ENCODE assay signal across 12 cellular contexts in the genomic region with DNA sequence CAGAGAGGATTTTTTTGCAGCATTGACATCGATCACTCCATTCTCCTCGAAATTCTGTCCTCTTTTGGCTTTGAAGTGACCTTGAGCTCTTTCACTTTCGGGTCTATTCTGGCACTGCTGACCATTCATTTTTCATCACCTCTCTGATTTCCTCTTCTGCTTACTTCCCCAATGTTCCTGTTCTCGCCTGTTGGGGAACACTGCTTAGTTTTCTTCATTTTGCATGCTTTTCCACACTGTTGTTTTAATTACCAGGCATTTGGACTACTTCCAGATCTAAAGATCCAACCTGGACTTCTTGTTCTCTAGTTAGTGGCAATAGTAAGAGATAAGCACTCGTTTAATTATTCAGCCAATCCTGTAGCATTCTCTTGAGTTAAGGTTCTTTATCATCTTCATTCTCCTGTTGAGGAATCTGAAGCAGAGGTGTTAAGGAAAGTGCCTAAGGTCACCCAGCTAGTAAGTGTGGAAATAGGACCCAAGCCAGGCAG. TPM values are rescaled to one million over a fixed set of nuclear protein-coding genes. Genes with fewer than 3 reads are reported as not detected.
DNase-seq lines count a peak whose midpoint lies in the region; ATAC-seq and TF ChIP-seq lines count a peak whose summit lies in the region.
"Had no signal": no experiment of that assay in that cellular context is flagged by ENCODE, and none has a peak within 500 bp of the region (broad histone marks: within the 10 kb centered on the region; RNA-seq: fewer than 3 reads in every experiment).

No MANE protein-coding gene starts in this region.

- 66% methylated on average over 5 of the region's 5 CpGs for WGBS in esophagus muscularis mucosa

- ATAC-seq in Right ventricle myocardium superior (ENCODE audit: poor library complexity), result peak; percentile 70
- peak; percentile 67 for ATAC-seq in left lung
- peak; percentile 81 for ATAC-seq in upper lobe of right lung

- H3K9me3 ChIP-seq in right atrium auricular region (no peaks in the 10 kb centered on the region), ascending aorta (no peaks in the 10 kb centered on the region), left lung (no peaks in the 10 kb centered on the region), upper lobe of right lung (no peaks in the 10 kb centered on the region), esophagus muscularis mucosa (no peaks in the 10 kb centered on the region)

- H3K4me3 ChIP-seq in right atrium auricular region (no peak overlapping the region), ascending aorta (no peak overlapping the region), left lung (no peak overlapping the region), upper lobe of right lung (peak overlapping the region; percentile 6), esophagus muscularis mucosa (no peak overlapping the region)

- H3K4me1 ChIP-seq in right atrium auricular region (peaks cover 0 to 24% of the 10 kb centered on the region in 2 donors), ascending aorta (peaks cover 10 to 38% of the 10 kb centered on the region in 2 donors), left lung (peaks cover 6 to 23% of the 10 kb centered on the region in 2 donors), upper lobe of right lung (peaks cover 21% of the 10 kb centered on the region), esophagus muscularis mucosa (peaks cover 11 to 36% (median 29%) of the 10 kb centered on the region in 4 donors)

- intact Hi-C loops in Right ventricle myocardium superior (cut with DNase I) (no loop called here), ascending aorta (cut with DNase I) (no loop called here), left lung (cut with DNase I) (no loop called here), upper lobe of right lung (cut with DNase I) (no loop called here), esophagus muscularis mucosa (cut with DNase I) (no loop called here)

- H3K27me3 ChIP-seq in right atrium auricular region, result no peaks in the 10 kb centered on the region
- H3K27me3 ChIP-seq in ascending aorta, result no peaks in the 10 kb centered on the region
- H3K27me3 ChIP-seq in left lung, result no peaks in the 10 kb centered on the region
- H3K27me3 ChIP-seq in upper lobe of right lung, result no peaks in the 10 kb centered on the region
- H3K27me3 ChIP-seq in esophagus muscularis mucosa, result no peaks in the 10 kb centered on the region

- no peak for TF ChIP-seq CTCF in right atrium auricular region (IDR thresholded peaks at IDR 0.05)
- no peak for TF ChIP-seq CTCF in ascending aorta (IDR thresholded peaks at IDR 0.05)
- TF ChIP-seq CTCF in left lung (IDR thresholded peaks at IDR 0.05), result no peak
- TF ChIP-seq CTCF in upper lobe of right lung (IDR thresholded peaks at IDR 0.05), result no peak
- no peak for TF ChIP-seq CTCF in esophagus muscularis mucosa (IDR thresholded peaks at IDR 0.05)

- TF ChIP-seq EP300 in esophagus muscularis mucosa (IDR thresholded peaks at IDR 0.05), result no peak

- H3K27ac ChIP-seq in right atrium auricular region, result peak overlapping the region in 1 of 2 donors; percentile 33
- H3K27ac ChIP-seq in ascending aorta, result peak overlapping the region; percentile 36 to 48
- H3K27ac ChIP-seq in left lung, result peak overlapping the region in 1 of 2 donors; percentile 57
- peak overlapping the region; percentile 18 for H3K27ac ChIP-seq in upper lobe of right lung
- peak overlapping the region in 2 of 4 donors; percentile 11 to 37 for H3K27ac ChIP-seq in esophagus muscularis mucosa (replicated peaks in 1 of 4)

- DNase-seq in Right ventricle myocardium superior (no peak), right atrium auricular region (ENCODE audit: low spot score) (no peak), ascending aorta (ENCODE audit: low spot score in 2 of 2) (no peak), left lung (no peak), upper lobe of right lung (no peak), NCI-H2029 (lab: John Stamatoyannopoulos, UW) (no peak), HPDE6-E6E7 (ENCODE audit: extremely low spot score) (no peak), esophagus muscularis mucosa (ENCODE audit: extremely low spot score) (no peak)
- DNase-seq: activated CD4-positive, CD25-positive, alpha-beta regulatory T cell; naive B cell; NCI-H146; stimulated activated CD4-positive, alpha-beta T cell treated with anti-CD3 and anti-CD28 coated beads, Interleukin-2, amount 100 ng/mL, for 48 hours had no signal

- H3K36me3 ChIP-seq in right atrium auricular region (no peaks in the 10 kb centered on the region), ascending aorta (no peaks in the 10 kb centered on the region), left lung (no peaks in the 10 kb centered on the region), upper lobe of right lung (no peaks in the 10 kb centered on the region), esophagus muscularis mucosa (no peaks in the 10 kb centered on the region)

- TF ChIP-seq POLR2A in esophagus muscularis mucosa (IDR thresholded peaks at IDR 0.05; ENCODE audit: low read depth), result no peak

RNA-seq across cellular contexts. Expression of a gene that starts 53.4 kb away (rescaled TPM):
- total RNA-seq in Right ventricle myocardium superior (7.7 TPM), right atrium auricular region (10 to 100 TPM; 10.0 to 10.4 TPM), ascending aorta (37.0 TPM), left lung (10 to 100 TPM; 51.7 to 54.7 TPM), upper lobe of right lung (43.6 TPM), esophagus muscularis mucosa (10 to 100 TPM; 22.3 to 29.5 (median 27.4) TPM)
